8 cellular contexts compared by ENCODE assay signal in genomic region chr10:29304259-29305030, GRCh38. TPM values are rescaled to one million over a fixed set of nuclear protein-coding genes. Genes with fewer than 3 reads are reported as not detected.
DNase-seq lines count a peak whose midpoint lies in the region; ATAC-seq and TF ChIP-seq lines count a peak whose summit lies in the region.

No MANE protein-coding gene starts in this region.

- H3K56ac ChIP-seq in mesendoderm (ENCODE audit: low read length): peak overlapping the region; percentile 19

- H3K79me1 ChIP-seq in mesendoderm (ENCODE audit: low read length): no peaks in the 10 kb centered on the region

- no peaks in the 10 kb centered on the region for H3K36me3 Mint-ChIP-seq in CD4-positive, alpha-beta memory T cell
- peaks cover 14% of the 10 kb centered on the region for H3K36me3 Mint-ChIP-seq in type B pancreatic cell

- no peak overlapping the region for H3K27ac Mint-ChIP-seq in CD4-positive, alpha-beta memory T cell
- H3K27ac Mint-ChIP-seq in type B pancreatic cell: peak overlapping the region; percentile 15

- H2BK5ac ChIP-seq in mesendoderm (ENCODE audit: low read length): no peak overlapping the region

- H3K23ac ChIP-seq in mesendoderm (ENCODE audit: low read length): no peak overlapping the region

- no peak overlapping the region for H3K9ac ChIP-seq in mesendoderm (ENCODE audit: low read length)

- no peak overlapping the region for H2BK120ac ChIP-seq in mesendoderm (ENCODE audit: low read depth, low read length)

- no peak overlapping the region for H3K27ac ChIP-seq in CD4-positive, alpha-beta memory T cell (ENCODE audit: low read depth, low read length)
- no peak overlapping the region for H3K27ac ChIP-seq in mesendoderm (ENCODE audit: low read depth, low read length)

- peaks cover 1 to 21% (median 17%) of the 10 kb centered on the region in 8 donors for H3K9me3 Mint-ChIP-seq in CD4-positive, alpha-beta memory T cell
- H3K9me3 Mint-ChIP-seq in type B pancreatic cell: peaks cover 14% of the 10 kb centered on the region

- no peak overlapping the region for H2BK15ac ChIP-seq in mesendoderm (replicated peaks; ENCODE audit: low read depth)

- H4K8ac ChIP-seq in mesendoderm (ENCODE audit: low read depth, low read length): no peak overlapping the region

- no peak overlapping the region for H2AK5ac ChIP-seq in mesendoderm (ENCODE audit: low read length)

- no peak overlapping the region for H3K4ac ChIP-seq in mesendoderm (ENCODE audit: low read depth, low read length)

- H3K27me3 Mint-ChIP-seq in CD4-positive, alpha-beta memory T cell: peaks cover 23 to 25% of the 10 kb centered on the region in 2 donors
- no peaks in the 10 kb centered on the region for H3K27me3 Mint-ChIP-seq in type B pancreatic cell

- POLR2A ChIA-PET in CD4-positive, alpha-beta memory T cell (lab: Charles Lee; ENCODE audit: partially characterized antibody): interaction anchor here (0.8 kb wide), 1 partner anchor 27 kb away, joined by 3 read pairs; no protein-coding TSS in a partner anchor

- no peaks in the 10 kb centered on the region for H3K27me3 ChIP-seq in CD4-positive, alpha-beta memory T cell (ENCODE audit: insufficient read depth, low read length)
- no peaks in the 10 kb centered on the region for H3K27me3 ChIP-seq in mesendoderm (ENCODE audit: insufficient read depth, low read length, poor library complexity)

- peak; percentile 96 for TF ChIP-seq CTCF in type B pancreatic cell (conservative IDR thresholded peaks at IDR 0.05)

- H3K79me2 ChIP-seq in mesendoderm (ENCODE audit: control insufficient read depth, insufficient read depth, low read length): no peaks in the 10 kb centered on the region

- peak in 4 of 5 donors; percentile 6 to 28 (median 16) for DNase-seq in CD4-positive, alpha-beta memory T cell
- DNase-seq in NCI-H1417 treated with DMSO at 0.1 percent for 48 hours (lab: John Stamatoyannopoulos, UW): peak; percentile 3
- DNase-seq in SW480 (ENCODE audit: low spot score): peak; percentile 72
- DNase-seq in epidermal melanocyte (ENCODE audit: insufficient read length, low spot score): peak; percentile 91
- DNase-seq in mesendoderm: peak; percentile 84
- DNase-seq in type B pancreatic cell (ENCODE audit: extremely low spot score, unreplicated experiment): peak; percentile 64

- H3K4me1 ChIP-seq in CD4-positive, alpha-beta memory T cell (ENCODE audit: insufficient read depth, low read length): no peaks in the 10 kb centered on the region
- H3K4me1 ChIP-seq in mesendoderm (ENCODE audit: control insufficient read depth, low read depth, low read length): no peaks in the 10 kb centered on the region

- intact Hi-C loops in CD4-positive, alpha-beta memory T cell (cut with micrococcal nuclease): loop anchor here (1.0 to 5.0 kb wide), 3 partner anchors 627 to 676 kb away; partner anchors contain the start of gene BAMBI

- no peak overlapping the region for H3K18ac ChIP-seq in mesendoderm (ENCODE audit: low read length)

- CTCF ChIA-PET in CD4-positive, alpha-beta memory T cell (lab: Charles Lee; ENCODE audit: partially characterized antibody): interaction anchor here (1.1 to 1.7 kb wide), 2 partner anchors 641 to 643 kb away, joined by 3 to 10 read pairs; no protein-coding TSS in a partner anchor

- H3K4me1 Mint-ChIP-seq in CD4-positive, alpha-beta memory T cell: peaks cover 0 to 5% (median 1%) of the 10 kb centered on the region in 4 donors
- H3K4me1 Mint-ChIP-seq in type B pancreatic cell (ENCODE audit: unreplicated experiment): peaks cover 15% of the 10 kb centered on the region

- H3K4me3 ChIP-seq in CD4-positive, alpha-beta memory T cell (ENCODE audit: low read length in 2 of 2): no peak overlapping the region
- no peak overlapping the region for H3K4me3 ChIP-seq in mesendoderm (ENCODE audit: low read length)

- ATAC-seq in GM21381 (IDR thresholded peaks at IDR 0.05; ENCODE audit: unreplicated experiment) (peak; percentile 60), GM21529 (IDR thresholded peaks at IDR 0.05; ENCODE audit: unreplicated experiment) (no peak)

- no CpG with 5 or more reads among the region's 6 CpGs for WGBS in mesendoderm (ENCODE audit: extremely low coverage, insufficient coverage, low lambda C conversion rate)

- no peak overlapping the region for H4K5ac ChIP-seq in mesendoderm (ENCODE audit: low read length)

- H3K4me3 Mint-ChIP-seq in CD4-positive, alpha-beta memory T cell: no peak overlapping the region
- H3K4me3 Mint-ChIP-seq in type B pancreatic cell: peak overlapping the region; percentile 50

- H3K4me2 ChIP-seq in mesendoderm (ENCODE audit: low read length): no peak overlapping the region

- H3K36me3 ChIP-seq in CD4-positive, alpha-beta memory T cell (ENCODE audit: insufficient read depth, low read length): no peaks in the 10 kb centered on the region
- no peaks in the 10 kb centered on the region for H3K36me3 ChIP-seq in mesendoderm (ENCODE audit: control insufficient read depth, insufficient read depth, low read length)

- no peaks in the 10 kb centered on the region for H3K9me3 ChIP-seq in CD4-positive, alpha-beta memory T cell (ENCODE audit: control insufficient read depth in 1 of 2, low read length in 2 of 2)

RNA-seq across cellular contexts. Expression of gene LYZL1, which starts 15.6 kb away (rescaled TPM):
- total RNA-seq in CD4-positive, alpha-beta memory T cell: not detected
- not detected for polyA plus RNA-seq in CD4-positive, alpha-beta memory T cell
- not detected for polyA plus RNA-seq in mesendoderm (2013, experiment 1 of 2)
- not detected for polyA plus RNA-seq in mesendoderm (2013, experiment 2 of 2)
- not detected in 2 replicates for total RNA-seq in type B pancreatic cell (ENCODE audit: low replicate concordance)

Comparison
In these comparisons a context has a peak if more than half of its experiments do, and no peak if none do; other contexts are left out.
1. DNase-seq: peak in every context shown above with its lines; median percentile 91 in epidermal melanocyte; 84 in mesendoderm; 72 in SW480; 64 in type B pancreatic cell; 16 in CD4-positive, alpha-beta memory T cell; 3 in NCI-H1417 treated with DMSO at 0.1 percent for 48 hours.